24 cellular contexts compared by ENCODE assay signal in the genomic region with DNA sequence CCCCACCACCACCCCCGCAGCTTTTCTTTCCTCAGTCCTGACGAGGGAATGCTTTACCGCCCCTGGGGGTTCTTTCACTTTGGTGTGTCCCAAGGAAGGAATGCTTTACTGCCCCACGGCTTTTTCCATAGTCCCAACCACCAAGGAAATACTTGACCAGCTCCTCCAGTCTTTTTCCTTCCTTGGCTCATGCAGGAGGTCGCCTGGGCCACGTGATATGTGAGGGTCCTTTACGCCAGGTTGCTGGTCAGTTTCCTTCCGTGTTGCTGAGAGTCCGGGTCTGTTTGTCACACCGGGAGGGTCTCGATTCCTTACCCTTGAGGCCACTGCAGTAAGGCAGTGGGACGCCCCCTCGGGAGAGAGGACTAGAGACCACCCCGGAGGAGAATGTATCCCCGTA. TPM values are rescaled to one million over a fixed set of nuclear protein-coding genes. Genes with fewer than 3 reads are reported as not detected.
"Had no signal": no experiment of that assay in that cellular context is flagged by ENCODE, and none has a peak within 500 bp of the region (broad histone marks: within the 10 kb centered on the region; RNA-seq: fewer than 3 reads in every experiment).

No MANE protein-coding gene starts in this region.

- FAIRE-seq: endometrium, pancreas had no signal

- H3K36me3 ChIP-seq: esophagus squamous epithelium, heart right ventricle, left lung, neutrophil, pancreas, transverse colon, upper lobe of right lung, vagina had no signal

- H3K4me1 ChIP-seq: esophagus squamous epithelium, heart right ventricle, left lung, pancreas, transverse colon, upper lobe of right lung, vagina had no signal

- H3K4me3 ChIP-seq: coronary artery, esophagus squamous epithelium, heart right ventricle, left lung, pancreas, skin epidermis, transverse colon, upper lobe of right lung, vagina had no signal

- ATAC-seq: heart right ventricle; left lung; natural killer cell; stimulated activated naive B cell treated with anti-CD40 and anti-IgM and Interleukin-4, amounts not matched to agents 10 μg/mL and 1 μg/mL and 100 μg/mL, for 72 hours; upper lobe of right lung had no signal

- H3K27me3 ChIP-seq: vagina had no signal

- H3K27ac ChIP-seq: coronary artery, esophagus squamous epithelium, heart right ventricle, left lung, neutrophil, pancreas, skin epidermis, transverse colon, upper lobe of right lung, vagina had no signal

- H3K9me3 ChIP-seq: esophagus squamous epithelium, left lung, neutrophil, pancreas, transverse colon, upper lobe of right lung, vagina had no signal

- DNase-seq: dermis blood vessel endothelial cell; effector memory CD4-positive, alpha-beta T cell; erythroblast; esophagus squamous epithelium; foreskin melanocyte; glutamatergic neuron; heart right ventricle; hippocampal formation; left cardiac atrium; left lung; natural killer cell; pancreas; retina; stimulated activated CD4-positive, alpha-beta T cell treated with anti-CD3 and anti-CD28 coated beads, Interleukin-15, amount 100 ng/mL, for 24 hours; stimulated activated CD4-positive, alpha-beta T cell treated with anti-CD3 and anti-CD28 coated beads, Interleukin-2, amount 100 ng/mL, for 48 hours; stimulated activated naive B cell treated with anti-CD40 and anti-IgM and Interleukin-4, amounts not matched to agents 10 μg/mL and 1 μg/mL and 100 μg/mL, for 72 hours; transverse colon; upper lobe of right lung had no signal

RNA-seq across cellular contexts. Expression of a gene that starts 58.9 kb away (rescaled TPM):
- total RNA-seq: mesenteric fat pad, transverse colon had no signal
